Comparison of ENCODE assay signal across 1 cellular context in the genomic region with DNA sequence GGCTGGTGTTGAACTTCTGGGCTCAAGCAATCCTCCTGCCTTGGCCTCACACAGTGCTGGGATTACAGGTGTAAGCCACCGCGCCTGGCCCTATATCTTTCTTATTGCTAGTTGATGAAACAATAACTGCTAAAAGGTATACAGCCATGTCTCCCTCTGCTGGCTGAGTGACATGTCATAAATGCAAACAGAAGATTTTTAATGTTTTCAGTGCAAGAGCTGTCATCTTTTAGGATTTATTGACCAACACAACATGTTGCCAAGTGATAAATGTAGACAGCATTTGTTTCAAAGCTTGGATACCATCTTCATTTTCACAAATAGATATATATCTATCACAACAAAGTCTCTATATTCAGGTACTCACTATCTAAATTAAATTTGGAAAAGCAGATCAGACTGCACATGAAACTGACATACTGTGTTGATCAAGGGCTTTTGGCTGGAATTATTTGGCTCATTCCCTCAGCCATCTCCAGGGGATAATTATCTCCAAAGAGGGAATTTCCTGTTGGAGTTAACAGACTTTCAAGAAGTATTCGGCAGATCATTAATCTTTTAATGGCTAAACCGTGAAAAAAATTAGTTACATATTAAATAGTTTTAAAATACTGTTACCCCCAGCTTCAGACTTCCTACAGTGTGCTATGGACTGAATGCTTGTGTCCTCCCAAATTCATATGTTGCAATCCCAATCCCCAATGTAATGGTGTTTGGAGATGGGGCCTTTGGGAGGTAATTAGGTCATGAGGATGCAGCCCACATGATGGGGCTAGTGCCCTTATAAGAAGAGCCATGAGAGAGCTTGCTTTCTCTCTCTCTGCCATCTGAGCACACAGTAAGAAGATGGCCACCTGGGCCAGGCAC.
TF ChIP-seq lines count a peak whose summit lies in the region.

No MANE protein-coding gene starts in this region.

TF ChIP-seq in IMR-90, 13 proteins besides CTCF, POLR2A, EP300 and RAD21 (continued from another document):
- no peak for TF ChIP-seq FOS (IDR thresholded peaks at IDR 0.05; ENCODE audit: low read depth, low read length)
